In genomic region chr11:77181799-77182541, GRCh38 we compare ENCODE assay signal across 1 cellular context.
TF ChIP-seq lines count a peak whose summit lies in the region.

No MANE protein-coding gene starts in this region.

TF ChIP-seq in IMR-90, 13 proteins besides CTCF, POLR2A, EP300 and RAD21:
- TF ChIP-seq MAFK (IDR thresholded peaks at IDR 0.05; ENCODE audit: low read depth, low read length) (no peak), CHD1 (IDR thresholded peaks at IDR 0.05; ENCODE audit: low read depth, low read length) (no peak), FOS (IDR thresholded peaks at IDR 0.05; ENCODE audit: low read depth, low read length) (no peak), MXI1 (IDR thresholded peaks at IDR 0.05; ENCODE audit: borderline replicate concordance, low read depth, low read length) (no peak), SMC3 (IDR thresholded peaks at IDR 0.05; ENCODE audit: low read depth, low read length) (no peak), NFE2L2 (IDR thresholded peaks at IDR 0.05; ENCODE audit: low read depth, low read length) (no peak), RCOR1 (IDR thresholded peaks at IDR 0.05; ENCODE audit: insufficient replicate concordance, low read length) (no peak), ELK1 (IDR thresholded peaks at IDR 0.05; ENCODE audit: borderline replicate concordance, low read depth, low read length) (no peak), BHLHE40 (IDR thresholded peaks at IDR 0.05; ENCODE audit: low read depth, low read length) (no peak), RFX5 (IDR thresholded peaks at IDR 0.05; ENCODE audit: low read depth, low read length) (no peak), MAZ (IDR thresholded peaks at IDR 0.05; ENCODE audit: borderline replicate concordance, low read depth, low read length) (no peak), CEBPB (IDR thresholded peaks at IDR 0.05; ENCODE audit: low read depth, low read length) (no peak)
- TF ChIP-seq, protein P1, sequence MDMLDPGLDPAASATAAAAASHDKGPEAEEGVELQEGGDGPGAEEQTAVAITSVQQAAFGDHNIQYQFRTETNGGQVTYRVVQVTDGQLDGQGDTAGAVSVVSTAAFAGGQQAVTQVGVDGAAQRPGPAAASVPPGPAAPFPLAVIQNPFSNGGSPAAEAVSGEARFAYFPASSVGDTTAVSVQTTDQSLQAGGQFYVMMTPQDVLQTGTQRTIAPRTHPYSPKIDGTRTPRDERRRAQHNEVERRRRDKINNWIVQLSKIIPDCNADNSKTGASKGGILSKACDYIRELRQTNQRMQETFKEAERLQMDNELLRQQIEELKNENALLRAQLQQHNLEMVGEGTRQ (IDR thresholded peaks at IDR 0.05; ENCODE audit: low read depth, low read length), result no peak
